25 cellular contexts compared by ENCODE assay signal in the genomic region with DNA sequence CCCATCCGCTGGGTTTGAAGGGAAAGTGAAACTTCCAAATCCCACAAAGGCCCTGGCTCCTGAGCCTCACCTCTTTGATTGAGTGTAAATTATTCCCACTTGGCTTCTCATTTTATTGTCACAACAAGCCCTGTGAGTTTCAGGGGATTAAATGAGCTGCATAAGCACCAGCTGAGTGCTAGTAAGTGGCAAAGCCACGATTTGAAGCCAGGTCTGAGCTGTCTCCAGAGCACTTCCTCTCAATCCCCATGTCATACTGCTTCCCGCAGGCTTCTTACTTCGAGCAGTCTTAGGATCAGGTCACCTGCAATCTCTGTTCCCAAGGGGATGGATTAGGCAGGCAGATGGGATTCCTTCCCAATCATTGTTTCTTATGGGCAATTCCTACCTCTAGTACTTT. TPM values are rescaled to one million over a fixed set of nuclear protein-coding genes. Genes with fewer than 3 reads are reported as not detected.
DNase-seq lines count a peak whose midpoint lies in the region; ATAC-seq and TF ChIP-seq lines count a peak whose summit lies in the region.
"Had no signal": no experiment of that assay in that cellular context is flagged by ENCODE, and none has a peak within 500 bp of the region (broad histone marks: within the 10 kb centered on the region; RNA-seq: fewer than 3 reads in every experiment).

No MANE protein-coding gene starts in this region.

- no TSS peak for BruUV-seq in Panc1 (replicated peaks; lab: Mats Ljungman, UMichigan)

- intact Hi-C loops in Panc1 (cut with micrococcal nuclease; ENCODE audit: unreplicated experiment), result loop anchor here (10.0 kb wide), 1 partner anchor 207 kb away; no protein-coding TSS in a partner anchor

- H3K27me3 ChIP-seq in ACC112 (ENCODE audit: insufficient read depth, low read length), result no peaks in the 10 kb centered on the region
- no peaks in the 10 kb centered on the region for H3K27me3 ChIP-seq in Panc1 (ENCODE audit: control insufficient read depth, insufficient read depth, low read length)
- H3K27me3 ChIP-seq in upper lobe of left lung, result no peaks in the 10 kb centered on the region
- H3K27me3 ChIP-seq: breast epithelium, esophagus muscularis mucosa, gastroesophageal sphincter, ovary had no signal

- 53 to 60% methylated on average over 3 to 4 of the region's 4 CpGs for WGBS in upper lobe of left lung, 2 donors

- POLR2A ChIA-PET in Panc1 (lab: Charles Lee), result no interaction called here

- H3K4me1 ChIP-seq in ACC112 (ENCODE audit: control insufficient read depth, insufficient read depth, low read length, unreplicated experiment) (no peaks in the 10 kb centered on the region), Panc1 (ENCODE audit: control insufficient read depth, insufficient read depth, low read length) (no peaks in the 10 kb centered on the region), upper lobe of left lung (peaks cover 7 to 15% (median 12%) of the 10 kb centered on the region in 4 donors)
- H3K4me1 ChIP-seq: breast epithelium had no signal

- H3K79me2 ChIP-seq in ACC112 (ENCODE audit: control insufficient read depth, insufficient read depth, low read length, unreplicated experiment), result no peaks in the 10 kb centered on the region

- H3K4me3 ChIP-seq in ACC112 (ENCODE audit: low read depth, low read length), result no peak overlapping the region
- H3K4me3 ChIP-seq in Panc1 (ENCODE audit: low read depth in 2 of 2, low read length in 2 of 2), result no peak overlapping the region
- H3K4me3 ChIP-seq in upper lobe of left lung, result no peak overlapping the region
- H3K4me3 ChIP-seq: breast epithelium, esophagus muscularis mucosa, gastroesophageal sphincter, ovary had no signal

- H3K4me3 Mint-ChIP-seq in HFFc6, result peak overlapping the region; percentile 22; the same call in 1 of the 2 replicates
- H3K4me3 Mint-ChIP-seq in naive B cell, result peak overlapping the region in 6 of 8 donors; percentile 18 to 89 (median 44)
- H3K4me3 Mint-ChIP-seq in activated T-cell treated with anti-CD3 and anti-CD28 coated beads, Interleukin-2, amount 50 U/mL, for 72 hours, result no peak overlapping the region
- H3K4me3 Mint-ChIP-seq: activated CD8-positive, alpha-beta T cell treated with anti-CD3 and anti-CD28 coated beads, Interleukin-2, amount 10 ng/mL, durations not matched to agents 7 days and 5 days; activated T-cell treated with anti-CD3 and anti-CD28 coated beads, Interleukin-2, amount 50 U/mL, for 24 hours; CD4-positive, CD25-positive, alpha-beta regulatory T cell had no signal

- TF ChIP-seq CTCF in HFFc6 (IDR thresholded peaks at IDR 0.05), result no peak
- no peak for TF ChIP-seq CTCF in Panc1 (IDR thresholded peaks at IDR 0.05)
- no peak for TF ChIP-seq CTCF in upper lobe of left lung (IDR thresholded peaks at IDR 0.05)

- peak overlapping the region; percentile 69 for H2AFZ ChIP-seq in ACC112 (ENCODE audit: low read length, unreplicated experiment)

- TF ChIP-seq EP300 in upper lobe of left lung (IDR thresholded peaks at IDR 0.05), result no peak

- peaks cover 23% of the 10 kb centered on the region for H3K4me1 Mint-ChIP-seq in HFFc6 (ENCODE audit: low read depth)
- H3K4me1 Mint-ChIP-seq in naive B cell, result peaks cover 55 to 90% (median 72%) of the 10 kb centered on the region in 3 donors
- H3K4me1 Mint-ChIP-seq in activated T-cell treated with anti-CD3 and anti-CD28 coated beads, Interleukin-2, amount 50 U/mL, for 72 hours (ENCODE audit: low read depth), result peaks cover 9% of the 10 kb centered on the region

- CTCF ChIA-PET in Panc1 (lab: Charles Lee), result no interaction called here

- H3K27ac ChIP-seq in ACC112 (ENCODE audit: low read depth, low read length) (no peak overlapping the region), Panc1 (ENCODE audit: low read length) (no peak overlapping the region), upper lobe of left lung (peak overlapping the region in 2 of 4 donors; percentile 64 to 67)
- H3K27ac ChIP-seq: breast epithelium, gastroesophageal sphincter, ovary had no signal

- H3K27ac Mint-ChIP-seq in HFFc6 (no peak overlapping the region), naive B cell (peak overlapping the region in 5 of 6 donors; percentile 80 to 100 (median 95))
- no peak overlapping the region for H3K27ac Mint-ChIP-seq in activated T-cell treated with anti-CD3 and anti-CD28 coated beads, Interleukin-2, amount 50 U/mL, for 72 hours
- H3K27ac Mint-ChIP-seq: activated CD8-positive, alpha-beta T cell treated with anti-CD3 and anti-CD28 coated beads, Interleukin-2, amount 10 ng/mL, durations not matched to agents 7 days and 5 days; activated T-cell treated with anti-CD3 and anti-CD28 coated beads, Interleukin-2, amount 50 U/mL, for 24 hours had no signal

- DNase-seq in HFFc6 (no peak), Panc1 (ENCODE audit: low read depth, low spot score) (no peak), naive B cell (no peak), upper lobe of left lung (no peak)
- no peak for DNase-seq in activated T-cell treated with anti-CD3 and anti-CD28 coated beads, Interleukin-2, amount 50 U/mL, for 72 hours
- DNase-seq: activated CD8-positive, alpha-beta T cell treated with anti-CD3 and anti-CD28 coated beads, Interleukin-2, amount 10 ng/mL, durations not matched to agents 7 days and 5 days; activated naive CD4-positive, alpha-beta T cell treated with Interleukin-2 at 50 U/mL for 16 hours; activated T-cell treated with anti-CD3 and anti-CD28 coated beads, Interleukin-2, amount 50 U/mL, for 24 hours; CD4-positive, CD25-positive, alpha-beta regulatory T cell; DMS 273 treated with DMSO at 0.1 percent for 48 hours; effector memory CD4-positive, alpha-beta T cell; HCEC 1CT; kidney; mammary epithelial cell; NCI-H1105; NCI-H2029 treated with DMSO at 0.1 percent for 48 hours; NCI-H510A; ovary; T1000 had no signal

- H3K27me3 Mint-ChIP-seq in HFFc6 (ENCODE audit: insufficient read depth) (peaks cover 2% of the 10 kb centered on the region), naive B cell (no peaks in the 10 kb centered on the region)
- no peaks in the 10 kb centered on the region for H3K27me3 Mint-ChIP-seq in activated T-cell treated with anti-CD3 and anti-CD28 coated beads, Interleukin-2, amount 50 U/mL, for 72 hours (ENCODE audit: low read depth)
- H3K27me3 Mint-ChIP-seq: activated T-cell treated with anti-CD3 and anti-CD28 coated beads, Interleukin-2, amount 50 U/mL, for 24 hours had no signal

- no peaks in the 10 kb centered on the region for H3K36me3 Mint-ChIP-seq in HFFc6 (ENCODE audit: low read depth)
- H3K36me3 Mint-ChIP-seq in naive B cell, result no peaks in the 10 kb centered on the region
- no peaks in the 10 kb centered on the region for H3K36me3 Mint-ChIP-seq in activated T-cell treated with anti-CD3 and anti-CD28 coated beads, Interleukin-2, amount 50 U/mL, for 72 hours (ENCODE audit: insufficient read depth in 2 of 2)
- H3K36me3 Mint-ChIP-seq: CD4-positive, CD25-positive, alpha-beta regulatory T cell had no signal

- H3K36me3 ChIP-seq in ACC112 (ENCODE audit: insufficient read depth, low read length), result no peaks in the 10 kb centered on the region
- H3K36me3 ChIP-seq in Panc1 (ENCODE audit: control insufficient read depth, insufficient read depth, low read length), result no peaks in the 10 kb centered on the region
- H3K36me3 ChIP-seq in upper lobe of left lung, result no peaks in the 10 kb centered on the region
- H3K36me3 ChIP-seq: breast epithelium, esophagus muscularis mucosa, gastroesophageal sphincter, ovary had no signal

- in situ Hi-C loops in Panc1 (cut with HindIII; ENCODE audit: low pct_unique_long_range_greater_than_20kb, low sequenced_read_pairs), result no loop called here

- ATAC-seq in Panc1, result 0 out of 2 replicates have a peak, but pooled peaks have one; percentile 33
- ATAC-seq in naive B cell (ENCODE audit: low read depth in 2 of 2), result no peak
- no peak for ATAC-seq in upper lobe of left lung (ENCODE audit: low FRiP score in 2 of 2)
- ATAC-seq in HG03571 (IDR thresholded peaks at IDR 0.05; ENCODE audit: unreplicated experiment), result no peak
- ATAC-seq in activated T-cell treated with anti-CD3 and anti-CD28 coated beads, Interleukin-2, amount 50 U/mL, for 72 hours (replicated peaks in 1 of 2), result no peak
- ATAC-seq in esophagus mucosa, result no peak
- ATAC-seq: activated CD8-positive, alpha-beta T cell treated with anti-CD3 and anti-CD28 coated beads, Interleukin-2, amount 10 ng/mL, durations not matched to agents 7 days and 5 days; gastroesophageal sphincter had no signal

- no peak for TF ChIP-seq POLR2A in upper lobe of left lung (IDR thresholded peaks at IDR 0.05)

- H3K9me3 Mint-ChIP-seq in HFFc6, result no peaks in the 10 kb centered on the region
- H3K9me3 Mint-ChIP-seq in naive B cell, result no peaks in the 10 kb centered on the region
- H3K9me3 Mint-ChIP-seq in activated T-cell treated with anti-CD3 and anti-CD28 coated beads, Interleukin-2, amount 50 U/mL, for 72 hours, result no peaks in the 10 kb centered on the region
- H3K9me3 Mint-ChIP-seq: activated T-cell treated with anti-CD3 and anti-CD28 coated beads, Interleukin-2, amount 50 U/mL, for 24 hours; CD4-positive, CD25-positive, alpha-beta regulatory T cell had no signal

- no peaks in the 10 kb centered on the region for H3K9me3 ChIP-seq in Panc1 (ENCODE audit: control insufficient read depth, insufficient read depth, low read depth, low read length)
- H3K9me3 ChIP-seq in upper lobe of left lung, result no peaks in the 10 kb centered on the region
- H3K9me3 ChIP-seq: breast epithelium, esophagus muscularis mucosa, gastroesophageal sphincter, ovary had no signal

RNA-seq across cellular contexts. Expression of a gene that starts 18.0 kb away (rescaled TPM):
- total RNA-seq in HFFc6 (2021; fragmentation: NEBNext Ultra II Directional; extraction: Animal tissue kit (Norgen Biotek cat#: 25700)), result 1,000 to 10,000 TPM; 1,658 to 2,163 (median 1,911) TPM
- total RNA-seq in Panc1 (2021; ENCODE audit: unreplicated experiment), result 1,959 TPM
- polyA plus RNA-seq in Panc1 (2012; ENCODE audit: insufficient read length), result 1,891 TPM
- polyA plus RNA-seq in naive B cell (ENCODE audit: low read depth in 6 of 6), result 1,000 to 10,000 TPM; 4,594 to 6,671 (median 5,653) TPM
- 1,000 to 10,000 TPM in 5 of 6 donors, 100 to 1,000 TPM in 1; 806 to 1,982 (median 1,727) TPM for total RNA-seq in upper lobe of left lung
- 1,000 to 10,000 TPM; 2,954 to 3,917 TPM for total RNA-seq in activated T-cell treated with anti-CD3 and anti-CD28 coated beads, Interleukin-2, amount 50 U/mL, for 72 hours
- 1,847 TPM for total RNA-seq in esophagus mucosa

RNA-seq across cellular contexts. Expression of a gene that starts 18.9 kb away (rescaled TPM):
- total RNA-seq in HFFc6 (2021; fragmentation: NEBNext Ultra II Directional; extraction: Animal tissue kit (Norgen Biotek cat#: 25700)), result under 1 TPM in 1 of 6 experiments, not detected in 5; 0.37 TPM
- 12.7 TPM for total RNA-seq in Panc1 (2021; ENCODE audit: unreplicated experiment)
- polyA plus RNA-seq in Panc1 (2012; ENCODE audit: insufficient read length), result 6.5 TPM
- over 10,000 TPM; 22,737 to 35,313 (median 25,671) TPM for polyA plus RNA-seq in naive B cell (ENCODE audit: low read depth in 6 of 6)
- 1,000 to 10,000 TPM in 5 of 6 donors, 100 to 1,000 TPM in 1; 957 to 4,783 (median 3,180) TPM for total RNA-seq in upper lobe of left lung
- 100 to 1,000 TPM; 363 to 455 TPM for total RNA-seq in activated T-cell treated with anti-CD3 and anti-CD28 coated beads, Interleukin-2, amount 50 U/mL, for 72 hours
- total RNA-seq in esophagus mucosa, result 125 TPM

Comparison
In these comparisons a context has a peak if more than half of its experiments do, and no peak if none do; other contexts are left out.
1. H3K27ac Mint-ChIP-seq: peak in naive B cell (5 of 6); none in HFFc6 (single experiment) and activated T-cell treated with anti-CD3 and anti-CD28 coated beads, Interleukin-2, amount 50 U/mL, for 72 hours (single experiment).
2. H3K4me3 Mint-ChIP-seq: peak in HFFc6 (single experiment) and naive B cell (6 of 8); none in activated T-cell treated with anti-CD3 and anti-CD28 coated beads, Interleukin-2, amount 50 U/mL, for 72 hours (0 of 2).